8 cellular contexts compared by ENCODE assay signal in genomic region chr9:131530546-131530929, GRCh38. TPM values are rescaled to one million over a fixed set of nuclear protein-coding genes. Genes with fewer than 3 reads are reported as not detected.
DNase-seq lines count a peak whose midpoint lies in the region; ATAC-seq and TF ChIP-seq lines count a peak whose summit lies in the region.

No MANE protein-coding gene starts in this region.

- no peaks in the 10 kb centered on the region for H3K27me3 Mint-ChIP-seq in activated T-helper 17 cell treated with anti-CD3 and anti-CD28 coated beads, Interleukin-2, amount 50 U/mL, for 72 hours

- peaks cover 6% of the 10 kb centered on the region for H3K4me1 Mint-ChIP-seq in activated T-helper 17 cell treated with anti-CD3 and anti-CD28 coated beads, Interleukin-2, amount 50 U/mL, for 72 hours

- peak overlapping the region; percentile 78 to 84 for H3K27ac ChIP-seq in right atrium auricular region

- H3K9me3 Mint-ChIP-seq in activated T-helper 17 cell treated with anti-CD3 and anti-CD28 coated beads, Interleukin-2, amount 50 U/mL, for 72 hours = no peaks in the 10 kb centered on the region

- intact Hi-C loops in sciatic nerve (cut with DNase I) = no loop called here

- peaks cover 38% of the 10 kb centered on the region for H3K36me3 Mint-ChIP-seq in activated T-helper 17 cell treated with anti-CD3 and anti-CD28 coated beads, Interleukin-2, amount 50 U/mL, for 72 hours (ENCODE audit: low read depth)

- no peaks in the 10 kb centered on the region for H3K9me3 ChIP-seq in right atrium auricular region

- peak; percentile 11 for DNase-seq in NCI-H345 (lab: John Stamatoyannopoulos, UW)
- no peak for DNase-seq in NCI-H345 treated with DMSO at 0.1 percent for 48 hours (lab: John Stamatoyannopoulos, UW; ENCODE audit: unreplicated experiment)
- DNase-seq in right atrium auricular region (ENCODE audit: low spot score) = no peak
- peak; percentile 65 for DNase-seq in sciatic nerve (ENCODE audit: low spot score)
- no peak for DNase-seq in NCI-H2196 treated with DMSO at 0.1 percent for 48 hours (lab: John Stamatoyannopoulos, UW; ENCODE audit: unreplicated experiment)

- H3K4me3 Mint-ChIP-seq in activated T-helper 17 cell treated with anti-CD3 and anti-CD28 coated beads, Interleukin-2, amount 50 U/mL, for 72 hours = peak overlapping the region; percentile 68

- no peak for TF ChIP-seq EP300 in Ishikawa (IDR thresholded peaks at IDR 0.05; ENCODE audit: borderline replicate concordance)

- H3K27me3 ChIP-seq in right atrium auricular region = no peaks in the 10 kb centered on the region

- peak overlapping the region; percentile 90 to 100 for H3K4me3 ChIP-seq in right atrium auricular region

- peaks cover 0 to 21% of the 10 kb centered on the region in 2 donors for H3K4me1 ChIP-seq in right atrium auricular region

- H3K36me3 ChIP-seq in right atrium auricular region = peaks cover 39% of the 10 kb centered on the region

- no peak for TF ChIP-seq RAD21 in Ishikawa (IDR thresholded peaks at IDR 0.05; ENCODE audit: low read depth)

- peak overlapping the region; percentile 33 for H3K27ac Mint-ChIP-seq in activated T-helper 17 cell treated with anti-CD3 and anti-CD28 coated beads, Interleukin-2, amount 50 U/mL, for 72 hours

- peak in 1 of 2 donors; percentile 39 for TF ChIP-seq CTCF in right atrium auricular region (IDR thresholded peaks at IDR 0.05)

- ATAC-seq in GM21390 (IDR thresholded peaks at IDR 0.05; ENCODE audit: unreplicated experiment) = peak; percentile 17
- peak; percentile 25 for ATAC-seq in activated T-helper 17 cell treated with anti-CD3 and anti-CD28 coated beads, Interleukin-2, amount 50 U/mL, for 72 hours (replicated peaks)
- peak; percentile 7 for ATAC-seq in sciatic nerve

TF ChIP-seq in Ishikawa, 13 proteins besides CTCF, POLR2A, EP300 and RAD21:
- TF ChIP-seq ZBTB7A (IDR thresholded peaks at IDR 0.05; ENCODE audit: low read depth) (0 out of 2 replicates have a peak, but pooled peaks have one; percentile 65), EGR1 (IDR thresholded peaks at IDR 0.05) (no peak)

RNA-seq across cellular contexts. Expression of gene UCK1, which starts 0.5 kb away (rescaled TPM):
- total RNA-seq in activated T-helper 17 cell treated with anti-CD3 and anti-CD28 coated beads, Interleukin-2, amount 50 U/mL, for 72 hours = 10 to 100 TPM; 22.1 to 23.7 TPM
- total RNA-seq in right atrium auricular region = 10 to 100 TPM; 21.2 to 37.8 TPM
- total RNA-seq in sciatic nerve = 26.5 TPM

RNA-seq across cellular contexts. Expression of gene PRRT1B, which starts 14.8 kb away (rescaled TPM):
- not detected for total RNA-seq in activated T-helper 17 cell treated with anti-CD3 and anti-CD28 coated beads, Interleukin-2, amount 50 U/mL, for 72 hours
- total RNA-seq in right atrium auricular region (not detected), sciatic nerve (not detected)

RNA-seq across cellular contexts. Expression of gene POMT1, which starts 27.8 kb away (rescaled TPM):
- total RNA-seq in activated T-helper 17 cell treated with anti-CD3 and anti-CD28 coated beads, Interleukin-2, amount 50 U/mL, for 72 hours = 10 to 100 TPM; 51.3 to 73.7 TPM
- total RNA-seq in right atrium auricular region (10 to 100 TPM; 13.7 to 16.4 TPM), sciatic nerve (34.7 TPM)

Comparison
In these comparisons a context has a peak if more than half of its experiments do, and no peak if none do; other contexts are left out.
1. DNase-seq: peak in NCI-H345 (single experiment) and sciatic nerve (single experiment); none in NCI-H345 treated with DMSO at 0.1 percent for 48 hours (single experiment), right atrium auricular region (single experiment) and NCI-H2196 treated with DMSO at 0.1 percent for 48 hours (single experiment).
2. Peak in every context shown above with its lines, with median percentiles within 50 percentile points of each other: ATAC-seq.